4 cellular contexts compared by ENCODE assay signal in the genomic region with DNA sequence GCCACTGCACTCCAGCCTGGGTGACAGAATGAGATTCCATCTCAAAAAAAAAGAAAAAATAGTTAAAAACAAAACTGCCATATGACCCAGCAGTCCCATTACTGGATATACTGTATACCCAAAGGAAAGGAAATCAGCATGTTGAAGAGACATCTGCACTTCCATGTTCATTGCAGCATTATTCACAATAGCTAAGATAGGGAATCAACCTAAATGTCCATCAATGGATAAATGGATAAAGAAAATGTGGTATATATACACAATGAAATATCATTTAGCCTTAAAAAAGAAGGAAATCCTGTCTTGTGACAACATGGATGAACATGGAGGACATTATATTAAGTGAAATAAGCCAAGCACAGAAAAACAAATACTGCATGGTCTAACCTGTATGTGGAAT.
DNase-seq lines count a peak whose midpoint lies in the region; ATAC-seq, FAIRE-seq and TF ChIP-seq lines count a peak whose summit lies in the region.
"Not testable (repeated sequence)": the region's sequence is repeated elsewhere in the genome, so short reads cannot be mapped to it uniquely, and the experiment has no call there.

No MANE protein-coding gene starts in this region.

- POLR2A ChIA-PET in A549 (lab: Yijun Ruan, JAX); IMR-90 (lab: Charles Lee; ENCODE audit: unreplicated experiment); K562 (lab: Yijun Ruan, JAX): not testable (repeated sequence)

- not testable (repeated sequence) for H3K36me3 ChIP-seq in IMR-90 (ENCODE audit: control insufficient read depth, insufficient read depth, low read length); K562 (ENCODE audit: control insufficient read depth, insufficient read depth, low read length)

- TF ChIP-seq CTCF in A549 (IDR thresholded peaks at IDR 0.05); Calu3 (IDR thresholded peaks at IDR 0.05; ENCODE audit: unreplicated experiment); IMR-90 (conservative IDR thresholded peaks at IDR 0.05; ENCODE audit: low read depth, low read length); K562 (IDR thresholded peaks at IDR 0.05 in 2 of 3, conservative IDR thresholded peaks at IDR 0.05 in 1 of 3; ENCODE audit: insufficient read depth in 2 of 3, low read depth in 1 of 3, low read length in 3 of 3): not testable (repeated sequence)

- not testable (repeated sequence) for H3K9me3 Mint-ChIP-seq in Calu3 (ENCODE audit: low read depth, unreplicated experiment)

- peak overlapping the region; percentile 88 for H4K91ac ChIP-seq in IMR-90 (ENCODE audit: insufficient read depth, low read depth, low read length)

- not testable (repeated sequence) for H4K20me1 ChIP-seq in IMR-90 (ENCODE audit: insufficient read depth, low read length); K562 (replicated peaks; ENCODE audit: control insufficient read depth, insufficient read depth, low read length)

- peak overlapping the region; percentile 10; the same call in 1 of the 2 replicates for H3K23ac ChIP-seq in IMR-90 (ENCODE audit: low read depth, low read length)

- peak overlapping the region; percentile 96; the same call in 1 of the 2 replicates for H3K18ac ChIP-seq in IMR-90 (ENCODE audit: low read depth, low read length)

- H3K36me3 Mint-ChIP-seq in Calu3 (ENCODE audit: insufficient read depth, unreplicated experiment), result not testable (repeated sequence)

- H3K4me1 Mint-ChIP-seq in Calu3 (ENCODE audit: low read depth, unreplicated experiment), result not testable (repeated sequence)

- in situ Hi-C loops in IMR-90 (cut with MboI; ENCODE audit: low sequenced_read_pairs); K562 (cut with MboI): not testable (repeated sequence)

- H3K27me3 ChIP-seq in IMR-90 (ENCODE audit: control insufficient read depth, insufficient read depth, low read length); K562 (ENCODE audit: control insufficient read depth in 2 of 2, insufficient read depth in 2 of 2, low read length in 2 of 2): not testable (repeated sequence)

- intact Hi-C loops in Calu3 (cut with micrococcal nuclease; ENCODE audit: unreplicated experiment); K562 (cut with micrococcal nuclease): not testable (repeated sequence)
- intact Hi-C loops in IMR-90 (cut with micrococcal nuclease), result loop anchor here (5.0 kb wide), 1 partner anchor 261 kb away; no protein-coding TSS in a partner anchor

- peaks cover 14% of the 10 kb centered on the region for H3K4me1 ChIP-seq in A549
- not testable (repeated sequence) for H3K4me1 ChIP-seq in IMR-90 (ENCODE audit: control insufficient read depth, insufficient read depth, low read length); K562 (replicated peaks in 1 of 2; ENCODE audit: control insufficient read depth in 2 of 2, insufficient read depth in 2 of 2, low read length in 2 of 2)

- H2BK120ac ChIP-seq in IMR-90 (ENCODE audit: low read depth, low read length), result peak overlapping the region; percentile 80

- BruUV-seq in Calu3 (replicated peaks; lab: Mats Ljungman, UMichigan); IMR-90 (replicated peaks; lab: Mats Ljungman, UMichigan); K562 (replicated peaks; lab: Mats Ljungman, UMichigan): not testable (repeated sequence)

- not testable (repeated sequence) for H3K9ac ChIP-seq in IMR-90 (ENCODE audit: low read depth, low read length); K562 (ENCODE audit: insufficient read depth in 1 of 2, low read depth in 2 of 2, low read length in 2 of 2)

- H3K9me1 ChIP-seq in IMR-90 (ENCODE audit: insufficient read depth, low read length); K562 (ENCODE audit: control insufficient read depth, insufficient read depth, low read length): not testable (repeated sequence)

- H3K4me2 ChIP-seq in A549, result peak overlapping the region; percentile 51; the same call in 1 of the 3 replicates
- not testable (repeated sequence) for H3K4me2 ChIP-seq in IMR-90 (ENCODE audit: low read depth, low read length); K562 (ENCODE audit: insufficient read depth, low read length)

- H2AK9ac ChIP-seq in IMR-90 (replicated peaks; ENCODE audit: low read depth, low read length, poor library complexity), result not testable (repeated sequence)

- peak overlapping the region; percentile 96; the same call in 1 of the 2 replicates for H4K5ac ChIP-seq in IMR-90 (ENCODE audit: low read depth, low read length)

- H2BK15ac ChIP-seq in IMR-90 (ENCODE audit: low read depth, low read length), result peak overlapping the region; percentile 94; the same call in 1 of the 3 replicates

- peak overlapping the region; percentile 63; the same call in 1 of the 2 replicates for H3K4ac ChIP-seq in IMR-90 (ENCODE audit: low read depth, low read length)

- H4K8ac ChIP-seq in IMR-90 (ENCODE audit: low read depth in 2 of 2, low read length in 2 of 2), result not testable (repeated sequence)

- peak; percentile 70 for FAIRE-seq in A549 (lab: Jason Lieb, UNC)
- not testable (repeated sequence) for FAIRE-seq in K562 (lab: Jason Lieb, UNC)

- not testable (repeated sequence) for H3K4me3 Mint-ChIP-seq in Calu3 (ENCODE audit: low read depth, unreplicated experiment)

- not testable (repeated sequence) for H3K79me2 ChIP-seq in K562 (ENCODE audit: control insufficient read depth, insufficient read depth, low read length)

- TF ChIP-seq RAD21 in A549 (conservative IDR thresholded peaks at IDR 0.05 in 1 of 2, IDR thresholded peaks at IDR 0.05 in 1 of 2); IMR-90 (IDR thresholded peaks at IDR 0.05; ENCODE audit: low read length); K562 (CRISPR knock-in tag; conservative IDR thresholded peaks at IDR 0.05 in 1 of 2, IDR thresholded peaks at IDR 0.05 in 1 of 2): not testable (repeated sequence)

- dilution Hi-C loops in IMR-90 (cut with HindIII; ENCODE audit: low sequenced_read_pairs, unreplicated experiment), result not testable (repeated sequence)

- H3K27me3 Mint-ChIP-seq in Calu3 (ENCODE audit: unreplicated experiment), result not testable (repeated sequence)

- peak overlapping the region; percentile 68 for H2BK5ac ChIP-seq in IMR-90 (ENCODE audit: low read depth, low read length, poor library complexity, severe bottlenecking)

- 0 out of 2 replicates have a peak overlapping the region, but pooled peaks have one; percentile 17 for H3K14ac ChIP-seq in IMR-90 (replicated peaks; ENCODE audit: low read depth, low read length)

- H2BK20ac ChIP-seq in IMR-90 (ENCODE audit: low read depth, low read length), result peak overlapping the region; percentile 90

- not testable (repeated sequence) for TF ChIP-seq EP300 in A549 (IDR thresholded peaks at IDR 0.05); K562 (IDR thresholded peaks at IDR 0.05; ENCODE audit: low read length)

- peak overlapping the region; percentile 53 for H3K27ac Mint-ChIP-seq in Calu3 (ENCODE audit: unreplicated experiment)

- not testable (repeated sequence) for TF ChIP-seq POLR2A in A549 (IDR thresholded peaks at IDR 0.05; ENCODE audit: low read length); IMR-90 (IDR thresholded peaks at IDR 0.05; ENCODE audit: low read depth, low read length); K562 (conservative IDR thresholded peaks at IDR 0.05)

- H3K79me1 ChIP-seq in IMR-90 (ENCODE audit: low read depth in 1 of 2, low read length in 2 of 2), result not testable (repeated sequence)

- not testable (repeated sequence) for H3K27ac ChIP-seq in A549; IMR-90 (ENCODE audit: insufficient read depth, low read length); K562 (ENCODE audit: extremely low read depth, low read depth, low read length)

- H2AK5ac ChIP-seq in IMR-90 (ENCODE audit: low read depth, low read length), result peak overlapping the region; percentile 96

- not testable (repeated sequence) for H2AFZ ChIP-seq in IMR-90 (replicated peaks; ENCODE audit: low read length, poor library complexity); K562 (ENCODE audit: low read depth, low read length)

- not testable (repeated sequence) for ATAC-seq in A549; IMR-90 (ENCODE audit: low read depth); K562

- not testable (repeated sequence) for H3K56ac ChIP-seq in IMR-90 (ENCODE audit: extremely low read depth, insufficient read depth, low read length)

- CTCF ChIA-PET in A549 (lab: Yijun Ruan, JAX); Calu3 (lab: Charles Lee); IMR-90 (lab: Yijun Ruan, JAX); K562 (lab: Yijun Ruan, JAX; ENCODE audit: low intra/inter-chr PET ratio): not testable (repeated sequence)

- not testable (repeated sequence) for DNase-seq in A549 (ENCODE audit: low read depth in 1 of 2, low spot score in 1 of 2); Calu3; IMR-90; K562 (ENCODE audit: extremely low read depth in 1 of 4, low spot score in 3 of 4)

- peaks cover 21% of the 10 kb centered on the region; the same call in 2 of the 3 replicates for H3K9me3 ChIP-seq in A549
- not testable (repeated sequence) for H3K9me3 ChIP-seq in IMR-90 (ENCODE audit: control insufficient read depth, insufficient read depth, low read length); K562 (replicated peaks; ENCODE audit: control insufficient read depth, insufficient read depth, low read depth, low read length)

- not testable (repeated sequence) for H3K4me3 ChIP-seq in A549; IMR-90 (ENCODE audit: insufficient read depth, low read depth, low read length); K562

TF ChIP-seq in K562, 482 proteins besides CTCF, POLR2A, EP300 and RAD21:
- peak; percentile 79; the same call in 1 of the 2 replicates for TF ChIP-seq ZNF79 (CRISPR knock-in tag; IDR thresholded peaks at IDR 0.05; ENCODE audit: low read depth)
- TF ChIP-seq ZNF311 (CRISPR knock-in tag; IDR thresholded peaks at IDR 0.05), result peak; percentile 94
- peak; percentile 18; the same call in 1 of the 2 replicates for TF ChIP-seq KLF6 (CRISPR knock-in tag; IDR thresholded peaks at IDR 0.05; ENCODE audit: borderline replicate concordance)
